10 cellular contexts compared by ENCODE assay signal in genomic region chrX:133402042-133402453, GRCh38. TPM values are rescaled to one million over a fixed set of nuclear protein-coding genes. Genes with fewer than 3 reads are reported as not detected.
A peak's percentile ranks its signal among the peaks of the same experiment; 100 is the strongest.
DNase-seq lines count a peak whose midpoint lies in the region; ATAC-seq and TF ChIP-seq lines count a peak whose summit lies in the region.
"Had no signal": no experiment of that assay in that cellular context is flagged by ENCODE, and none has a peak within 500 bp of the region (broad histone marks: within the 10 kb centered on the region; RNA-seq: fewer than 3 reads in every experiment).

No MANE protein-coding gene starts in this region.

- TF ChIP-seq CTCF in fibroblast of lung (conservative IDR thresholded peaks at IDR 0.05 in 1 of 2, IDR thresholded peaks at IDR 0.05 in 1 of 2; ENCODE audit: low read depth in 1 of 2, low read length in 2 of 2): no peak
- TF ChIP-seq CTCF in RWPE1 (conservative IDR thresholded peaks at IDR 0.05; ENCODE audit: low read depth): no peak
- no peak for TF ChIP-seq CTCF in Peyer's patch (IDR thresholded peaks at IDR 0.05)
- TF ChIP-seq CTCF in thyroid gland (IDR thresholded peaks at IDR 0.05): no peak

- intact Hi-C loops in sciatic nerve (cut with DNase I) (no loop called here), thyroid gland (cut with DNase I) (no loop called here)

- H3K27ac ChIP-seq in fibroblast of lung (ENCODE audit: insufficient read depth, low read length) (no peak overlapping the region), RWPE1 (no peak overlapping the region), Peyer's patch (no peak overlapping the region), thyroid gland (no peak overlapping the region)
- H3K27ac ChIP-seq: dorsolateral prefrontal cortex had no signal

- POLR2A ChIA-PET in RWPE1 (lab: Yijun Ruan, JAX; ENCODE audit: low non-redundant PET): no interaction called here

- no peak overlapping the region for H3K4me2 ChIP-seq in fibroblast of lung (ENCODE audit: extremely low read depth, insufficient read depth, low read length)

- WGBS in thyroid gland, 2 donors: 29 to 47% methylated on average over 2 of the region's 2 CpGs

- no peaks in the 10 kb centered on the region for H3K27me3 ChIP-seq in fibroblast of lung (ENCODE audit: control insufficient read depth, insufficient read depth, low read length)
- no peaks in the 10 kb centered on the region for H3K27me3 ChIP-seq in Peyer's patch
- H3K27me3 ChIP-seq in thyroid gland: no peaks in the 10 kb centered on the region

- peak; percentile 35 for ATAC-seq in GM21786 (IDR thresholded peaks at IDR 0.05; ENCODE audit: unreplicated experiment)
- ATAC-seq in sciatic nerve: peak; percentile 88
- ATAC-seq: Panc1 had no signal

- no peak overlapping the region for H2AFZ ChIP-seq in fibroblast of lung (ENCODE audit: low read length)

- no peak overlapping the region for H3K9ac ChIP-seq in fibroblast of lung (ENCODE audit: insufficient read depth, low read length)

- no peaks in the 10 kb centered on the region for H3K79me2 ChIP-seq in fibroblast of lung (ENCODE audit: control insufficient read depth, insufficient read depth, low read length)

- CTCF ChIA-PET in RWPE1 (lab: Yijun Ruan, JAX): no interaction called here

- TF ChIP-seq POLR2A in Peyer's patch (IDR thresholded peaks at IDR 0.05) (no peak), thyroid gland (IDR thresholded peaks at IDR 0.05) (no peak)

- peak; percentile 61 to 95 for DNase-seq in fibroblast of lung (ENCODE audit: low read depth in 2 of 2)
- no peak for DNase-seq in sciatic nerve (ENCODE audit: low spot score)
- no peak for DNase-seq in RWPE1 (ENCODE audit: low spot score)
- DNase-seq in COR-L47 (lab: John Stamatoyannopoulos, UW): no peak
- DNase-seq in Peyer's patch: no peak
- DNase-seq in thyroid gland: no peak
- DNase-seq: dorsolateral prefrontal cortex had no signal

- H3K4me3 ChIP-seq in fibroblast of lung (replicated peaks in 1 of 4; ENCODE audit: control extremely low read depth in 1 of 4, insufficient read depth in 1 of 4, low read depth in 3 of 4, low read length in 4 of 4): no peak overlapping the region
- H3K4me3 ChIP-seq in Peyer's patch: no peak overlapping the region
- H3K4me3 ChIP-seq in thyroid gland (replicated peaks in 1 of 3): no peak overlapping the region
- H3K4me3 ChIP-seq: dorsolateral prefrontal cortex had no signal

- H3K36me3 ChIP-seq in fibroblast of lung (ENCODE audit: control insufficient read depth, insufficient read depth, low read length) (no peaks in the 10 kb centered on the region), Peyer's patch (no peaks in the 10 kb centered on the region), thyroid gland (no peaks in the 10 kb centered on the region)

- no peaks in the 10 kb centered on the region for H3K9me3 ChIP-seq in fibroblast of lung (ENCODE audit: control insufficient read depth, insufficient read depth, low read depth, low read length)
- no peaks in the 10 kb centered on the region for H3K9me3 ChIP-seq in Peyer's patch
- no peaks in the 10 kb centered on the region for H3K9me3 ChIP-seq in thyroid gland

- H4K20me1 ChIP-seq in fibroblast of lung (ENCODE audit: control insufficient read depth, extremely low read depth, insufficient read depth, low read length): no peaks in the 10 kb centered on the region

- H3K4me1 ChIP-seq in fibroblast of lung (ENCODE audit: control insufficient read depth, extremely low read depth, insufficient read depth, low read length) (no peaks in the 10 kb centered on the region), Peyer's patch (no peaks in the 10 kb centered on the region), thyroid gland (peaks cover 0 to 9% of the 10 kb centered on the region in 2 donors)

TF ChIP-seq in PFSK-1, 5 proteins besides CTCF, POLR2A, EP300 and RAD21:
- no peak for TF ChIP-seq FOXP2 (optimal IDR thresholded peaks at IDR 0.05; ENCODE audit: borderline replicate concordance, extremely low read depth, extremely low read length, insufficient read depth)
- peak; percentile 64; the same call in 1 of the 2 replicates for TF ChIP-seq SIN3A (IDR thresholded peaks at IDR 0.05; ENCODE audit: borderline replicate concordance, insufficient read depth, low read length)
- no peak for TF ChIP-seq TAF1 (IDR thresholded peaks at IDR 0.05; ENCODE audit: borderline replicate concordance, insufficient read depth, low read length)
- TF ChIP-seq, protein P1, sequence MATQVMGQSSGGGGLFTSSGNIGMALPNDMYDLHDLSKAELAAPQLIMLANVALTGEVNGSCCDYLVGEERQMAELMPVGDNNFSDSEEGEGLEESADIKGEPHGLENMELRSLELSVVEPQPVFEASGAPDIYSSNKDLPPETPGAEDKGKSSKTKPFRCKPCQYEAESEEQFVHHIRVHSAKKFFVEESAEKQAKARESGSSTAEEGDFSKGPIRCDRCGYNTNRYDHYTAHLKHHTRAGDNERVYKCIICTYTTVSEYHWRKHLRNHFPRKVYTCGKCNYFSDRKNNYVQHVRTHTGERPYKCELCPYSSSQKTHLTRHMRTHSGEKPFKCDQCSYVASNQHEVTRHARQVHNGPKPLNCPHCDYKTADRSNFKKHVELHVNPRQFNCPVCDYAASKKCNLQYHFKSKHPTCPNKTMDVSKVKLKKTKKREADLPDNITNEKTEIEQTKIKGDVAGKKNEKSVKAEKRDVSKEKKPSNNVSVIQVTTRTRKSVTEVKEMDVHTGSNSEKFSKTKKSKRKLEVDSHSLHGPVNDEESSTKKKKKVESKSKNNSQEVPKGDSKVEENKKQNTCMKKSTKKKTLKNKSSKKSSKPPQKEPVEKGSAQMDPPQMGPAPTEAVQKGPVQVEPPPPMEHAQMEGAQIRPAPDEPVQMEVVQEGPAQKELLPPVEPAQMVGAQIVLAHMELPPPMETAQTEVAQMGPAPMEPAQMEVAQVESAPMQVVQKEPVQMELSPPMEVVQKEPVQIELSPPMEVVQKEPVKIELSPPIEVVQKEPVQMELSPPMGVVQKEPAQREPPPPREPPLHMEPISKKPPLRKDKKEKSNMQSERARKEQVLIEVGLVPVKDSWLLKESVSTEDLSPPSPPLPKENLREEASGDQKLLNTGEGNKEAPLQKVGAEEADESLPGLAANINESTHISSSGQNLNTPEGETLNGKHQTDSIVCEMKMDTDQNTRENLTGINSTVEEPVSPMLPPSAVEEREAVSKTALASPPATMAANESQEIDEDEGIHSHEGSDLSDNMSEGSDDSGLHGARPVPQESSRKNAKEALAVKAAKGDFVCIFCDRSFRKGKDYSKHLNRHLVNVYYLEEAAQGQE (IDR thresholded peaks at IDR 0.05; ENCODE audit: insufficient read depth in 1 of 2, low read depth in 2 of 2, low read length in 2 of 2): 0 out of 4 replicates have a peak, but pooled peaks of 1 of the 2 experiments have one; percentile 30
- 0 out of 2 replicates have a peak, but pooled peaks have one; percentile 22 for TF ChIP-seq POLR2AphosphoS5 (IDR thresholded peaks at IDR 0.05; ENCODE audit: low read depth, low read length)

RNA-seq across cellular contexts. Expression of gene GPC4, which starts 13.2 kb away (rescaled TPM):
- polyA plus RNA-seq in PFSK-1 (2012; ENCODE audit: insufficient read length, low read depth): 75.8 TPM
- total RNA-seq in fibroblast of lung (1.5 and 2.8 TPM in 2 replicates), sciatic nerve (27.5 TPM), Peyer's patch (10 to 100 TPM in 1 of 4 donors, 1 to 10 TPM in 3; 7.4 to 11.0 (median 9.0) TPM), thyroid gland (10 to 100 TPM in 2 of 4 donors, 1 to 10 TPM in 2; 8.5 to 17.4 (median 12.3) TPM)
- 1.0 and 3.4 TPM in 2 replicates for polyA plus RNA-seq in fibroblast of lung
- 1.4 and 4.5 TPM in 2 replicates for polyA plus RNA-seq in fibroblast of lung (2012)
- polyA minus RNA-seq in fibroblast of lung (ENCODE audit: low replicate concordance): 1.0 and 3.5 TPM in 2 replicates

Comparison
In these comparisons a context has a peak if more than half of its experiments do, and no peak if none do; other contexts are left out.
1. DNase-seq: peak in fibroblast of lung (2 of 2); none in sciatic nerve (single experiment), RWPE1 (single experiment), COR-L47 (single experiment), Peyer's patch (0 of 3) and thyroid gland (0 of 2).